In the genomic region with DNA sequence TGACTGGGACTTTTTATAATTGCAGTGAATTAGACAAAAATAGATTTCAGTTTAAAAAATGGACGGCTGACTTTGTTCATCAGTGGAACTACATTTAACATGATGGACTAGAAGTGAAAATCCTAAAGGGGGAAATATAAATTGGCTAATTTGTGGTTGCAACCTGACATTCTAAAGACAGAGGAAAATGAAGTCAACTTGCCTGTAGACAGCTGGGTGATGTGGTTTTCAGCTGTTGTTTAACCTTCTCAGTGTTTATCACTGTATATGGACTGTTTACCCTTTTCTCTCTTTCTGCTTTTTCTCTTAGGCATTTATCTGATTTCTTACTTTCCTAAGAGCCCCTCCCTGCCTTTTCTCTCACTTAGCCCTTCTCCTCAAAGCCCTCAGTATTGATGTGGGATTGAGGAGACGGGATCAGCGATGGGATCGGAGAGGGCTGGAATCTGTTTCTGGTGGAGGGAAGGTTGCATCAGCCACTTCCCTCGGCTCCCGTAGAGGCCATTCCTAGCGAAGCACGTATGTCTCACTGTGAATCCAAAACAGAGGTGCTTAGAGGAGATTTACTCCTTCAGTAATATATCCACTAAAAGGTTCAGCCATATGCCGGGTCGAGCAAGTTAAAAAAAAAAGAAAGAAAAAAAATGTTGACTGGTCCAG, we compare ENCODE assay signal across 1 cellular context.
TF ChIP-seq lines count a peak whose summit lies in the region.

No MANE protein-coding gene starts in this region.

TF ChIP-seq in GM23338, 12 proteins besides CTCF, POLR2A, EP300 and RAD21:
- no peak for TF ChIP-seq ZNF114 (CRISPR knock-in tag; IDR thresholded peaks at IDR 0.05)
- no peak for TF ChIP-seq CREB1 (CRISPR knock-in tag; IDR thresholded peaks at IDR 0.05; ENCODE audit: low read depth)
- no peak for TF ChIP-seq JUNB (IDR thresholded peaks at IDR 0.05; ENCODE audit: unreplicated experiment)
- no peak for TF ChIP-seq POLR2AphosphoS5 (IDR thresholded peaks at IDR 0.05; ENCODE audit: low read depth)
- TF ChIP-seq, protein P1, sequence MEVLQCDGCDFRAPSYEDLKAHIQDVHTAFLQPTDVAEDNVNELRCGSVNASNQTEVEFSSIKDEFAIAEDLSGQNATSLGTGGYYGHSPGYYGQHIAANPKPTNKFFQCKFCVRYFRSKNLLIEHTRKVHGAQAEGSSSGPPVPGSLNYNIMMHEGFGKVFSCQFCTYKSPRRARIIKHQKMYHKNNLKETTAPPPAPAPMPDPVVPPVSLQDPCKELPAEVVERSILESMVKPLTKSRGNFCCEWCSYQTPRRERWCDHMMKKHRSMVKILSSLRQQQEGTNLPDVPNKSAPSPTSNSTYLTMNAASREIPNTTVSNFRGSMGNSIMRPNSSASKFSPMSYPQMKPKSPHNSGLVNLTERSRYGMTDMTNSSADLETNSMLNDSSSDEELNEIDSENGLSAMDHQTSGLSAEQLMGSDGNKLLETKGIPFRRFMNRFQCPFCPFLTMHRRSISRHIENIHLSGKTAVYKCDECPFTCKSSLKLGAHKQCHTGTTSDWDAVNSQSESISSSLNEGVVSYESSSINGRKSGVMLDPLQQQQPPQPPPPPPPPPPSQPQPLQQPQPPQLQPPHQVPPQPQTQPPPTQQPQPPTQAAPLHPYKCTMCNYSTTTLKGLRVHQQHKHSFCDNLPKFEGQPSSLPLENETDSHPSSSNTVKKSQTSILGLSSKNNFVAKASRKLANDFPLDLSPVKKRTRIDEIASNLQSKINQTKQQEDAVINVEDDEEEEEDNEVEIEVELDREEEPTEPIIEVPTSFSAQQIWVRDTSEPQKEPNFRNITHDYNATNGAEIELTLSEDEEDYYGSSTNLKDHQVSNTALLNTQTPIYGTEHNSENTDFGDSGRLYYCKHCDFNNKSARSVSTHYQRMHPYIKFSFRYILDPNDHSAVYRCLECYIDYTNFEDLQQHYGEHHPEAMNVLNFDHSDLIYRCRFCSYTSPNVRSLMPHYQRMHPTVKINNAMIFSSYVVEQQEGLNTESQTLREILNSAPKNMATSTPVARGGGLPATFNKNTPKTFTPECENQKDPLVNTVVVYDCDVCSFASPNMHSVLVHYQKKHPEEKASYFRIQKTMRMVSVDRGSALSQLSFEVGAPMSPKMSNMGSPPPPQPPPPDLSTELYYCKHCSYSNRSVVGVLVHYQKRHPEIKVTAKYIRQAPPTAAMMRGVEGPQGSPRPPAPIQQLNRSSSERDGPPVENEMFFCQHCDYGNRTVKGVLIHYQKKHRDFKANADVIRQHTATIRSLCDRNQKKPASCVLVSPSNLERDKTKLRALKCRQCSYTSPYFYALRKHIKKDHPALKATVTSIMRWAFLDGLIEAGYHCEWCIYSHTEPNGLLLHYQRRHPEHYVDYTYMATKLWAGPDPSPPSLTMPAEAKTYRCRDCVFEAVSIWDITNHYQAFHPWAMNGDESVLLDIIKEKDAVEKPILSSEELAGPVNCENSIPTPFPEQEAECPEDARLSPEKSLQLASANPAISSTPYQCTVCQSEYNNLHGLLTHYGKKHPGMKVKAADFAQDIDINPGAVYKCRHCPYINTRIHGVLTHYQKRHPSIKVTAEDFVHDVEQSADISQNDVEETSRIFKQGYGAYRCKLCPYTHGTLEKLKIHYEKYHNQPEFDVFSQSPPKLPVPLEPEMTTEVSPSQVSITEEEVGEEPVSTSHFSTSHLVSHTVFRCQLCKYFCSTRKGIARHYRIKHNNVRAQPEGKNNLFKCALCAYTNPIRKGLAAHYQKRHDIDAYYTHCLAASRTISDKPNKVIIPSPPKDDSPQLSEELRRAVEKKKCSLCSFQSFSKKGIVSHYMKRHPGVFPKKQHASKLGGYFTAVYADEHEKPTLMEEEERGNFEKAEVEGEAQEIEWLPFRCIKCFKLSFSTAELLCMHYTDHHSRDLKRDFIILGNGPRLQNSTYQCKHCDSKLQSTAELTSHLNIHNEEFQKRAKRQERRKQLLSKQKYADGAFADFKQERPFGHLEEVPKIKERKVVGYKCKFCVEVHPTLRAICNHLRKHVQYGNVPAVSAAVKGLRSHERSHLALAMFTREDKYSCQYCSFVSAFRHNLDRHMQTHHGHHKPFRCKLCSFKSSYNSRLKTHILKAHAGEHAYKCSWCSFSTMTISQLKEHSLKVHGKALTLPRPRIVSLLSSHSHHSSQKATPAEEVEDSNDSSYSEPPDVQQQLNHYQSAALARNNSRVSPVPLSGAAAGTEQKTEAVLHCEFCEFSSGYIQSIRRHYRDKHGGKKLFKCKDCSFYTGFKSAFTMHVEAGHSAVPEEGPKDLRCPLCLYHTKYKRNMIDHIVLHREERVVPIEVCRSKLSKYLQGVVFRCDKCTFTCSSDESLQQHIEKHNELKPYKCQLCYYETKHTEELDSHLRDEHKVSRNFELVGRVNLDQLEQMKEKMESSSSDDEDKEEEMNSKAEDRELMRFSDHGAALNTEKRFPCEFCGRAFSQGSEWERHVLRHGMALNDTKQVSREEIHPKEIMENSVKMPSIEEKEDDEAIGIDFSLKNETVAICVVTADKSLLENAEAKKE (CRISPR knock-in tag; IDR thresholded peaks at IDR 0.05), result no peak
- TF ChIP-seq NANOG (IDR thresholded peaks at IDR 0.05; ENCODE audit: borderline replicate concordance), result no peak
- no peak for TF ChIP-seq EZH2phosphoT487 (IDR thresholded peaks at IDR 0.05; ENCODE audit: unreplicated experiment)
- no peak for TF ChIP-seq STAT1 (IDR thresholded peaks at IDR 0.05; ENCODE audit: unreplicated experiment)
